Comparison of ENCODE assay signal across 31 cellular contexts in the genomic region with DNA sequence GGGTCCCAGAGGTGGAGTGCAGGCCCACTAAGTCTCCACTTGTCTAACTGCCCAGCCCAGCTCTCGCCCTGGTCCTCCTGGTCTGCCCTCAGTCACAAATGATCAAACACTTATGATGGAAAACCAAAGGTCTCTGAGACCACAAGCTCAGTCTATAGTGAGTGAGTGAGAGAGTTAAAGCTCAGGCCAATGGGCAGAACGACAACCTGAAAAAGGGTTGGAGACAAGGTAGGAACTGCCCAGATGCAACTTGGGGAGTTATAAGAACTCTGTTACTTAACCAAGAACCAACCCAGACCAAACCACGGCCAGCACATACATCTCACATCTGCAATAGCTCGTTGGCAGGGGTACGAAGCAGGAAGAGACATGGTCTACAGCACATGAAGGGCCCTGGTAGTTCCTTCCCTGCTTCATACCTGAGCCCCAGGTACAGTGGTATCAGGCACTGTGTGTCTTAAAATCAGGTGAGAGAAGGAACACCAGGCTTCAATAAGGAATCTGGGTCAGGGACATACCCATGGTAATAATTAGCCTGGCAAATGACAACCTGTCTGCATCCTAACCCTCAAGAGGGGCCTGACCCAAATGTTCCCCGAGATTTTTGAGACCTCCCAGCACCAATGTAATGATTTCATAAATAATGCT. TPM values are rescaled to one million over a fixed set of nuclear protein-coding genes. Genes with fewer than 3 reads are reported as not detected.
"Had no signal": no experiment of that assay in that cellular context is flagged by ENCODE, and none has a peak within 500 bp of the region (broad histone marks: within the 10 kb centered on the region; RNA-seq: fewer than 3 reads in every experiment).

No MANE protein-coding gene starts in this region.

- ATAC-seq: esophagus mucosa; foreskin keratinocyte; heart left ventricle; left colon; natural killer cell treated with Interleukin-12 subunit alpha and Interleukin-12 subunit beta and Interleukin-15 and Interleukin-18, amount 100 ng/mL, for 72 hours; right cardiac atrium had no signal

- FAIRE-seq: endothelial cell of umbilical vein, kidney had no signal

- H3K4me3 ChIP-seq: ascending aorta, heart left ventricle, spleen, thoracic aorta, uterus had no signal

- H3K27me3 Mint-ChIP-seq: activated T-cell treated with anti-CD3 and anti-CD28 coated beads, Interleukin-2, amount 50 U/mL, for 24 hours; memory B cell; natural killer cell treated with Interleukin-12 subunit alpha and Interleukin-12 subunit beta and Interleukin-15 and Interleukin-18, amount 100 ng/mL, for 72 hours; T-cell had no signal

- H3K9me3 ChIP-seq: ascending aorta, heart left ventricle, spleen, thoracic aorta, uterus had no signal

- H3K27ac ChIP-seq: ascending aorta, foreskin keratinocyte, heart left ventricle, thoracic aorta, uterus had no signal

- H3K4me3 Mint-ChIP-seq: activated T-cell treated with anti-CD3 and anti-CD28 coated beads, Interleukin-2, amount 50 U/mL, for 24 hours; immature natural killer cell; memory B cell; natural killer cell treated with Interleukin-12 subunit alpha and Interleukin-12 subunit beta and Interleukin-15 and Interleukin-18, amount 100 ng/mL, for 72 hours; T-cell; T-helper 2 cell treated with Interferon-gamma antibody and Interleukin-4, amounts not matched to agents 5 μg/mL and 100 μg/mL, for 36 hours had no signal

- H3K9me3 Mint-ChIP-seq: activated T-cell treated with anti-CD3 and anti-CD28 coated beads, Interleukin-2, amount 50 U/mL, for 24 hours; immature natural killer cell; memory B cell; natural killer cell treated with Interleukin-12 subunit alpha and Interleukin-12 subunit beta and Interleukin-15 and Interleukin-18, amount 100 ng/mL, for 72 hours; T-cell; T-helper 2 cell treated with Interferon-gamma antibody and Interleukin-4, amounts not matched to agents 5 μg/mL and 100 μg/mL, for 36 hours had no signal

- H3K4me1 ChIP-seq: ascending aorta, foreskin keratinocyte, heart left ventricle, uterus had no signal

- H3K27ac Mint-ChIP-seq: memory B cell; natural killer cell treated with Interleukin-12 subunit alpha and Interleukin-12 subunit beta and Interleukin-15 and Interleukin-18, amount 100 ng/mL, for 72 hours; T-helper 2 cell treated with Interferon-gamma antibody and Interleukin-4, amounts not matched to agents 5 μg/mL and 100 μg/mL, for 36 hours had no signal

- H3K36me3 ChIP-seq: uterus had no signal

- DNase-seq: activated CD4-positive, alpha-beta T cell treated with anti-CD3 and anti-CD28 coated beads for 4 hours; activated CD4-positive, alpha-beta T cell treated with anti-CD3 and anti-CD28 coated beads, Interleukin-2, amount 50 U/mL, for 48 hours; activated CD4-positive, CD25-positive, alpha-beta regulatory T cell; activated CD8-positive, alpha-beta memory T cell treated with anti-CD3 and anti-CD28 coated beads, Interleukin-2, amount 50 U/mL, for 48 hours; activated gamma-delta T cell treated with Interleukin-2 at 50 U/mL for 16 hours; activated naive CD4-positive, alpha-beta T cell treated with anti-CD3 and anti-CD28 coated beads, Interleukin-2, amount 50 U/mL, for 16 hours; activated T-cell treated with anti-CD3 and anti-CD28 coated beads, Interleukin-2, amount 50 U/mL, for 24 hours; caudate nucleus; foreskin keratinocyte; heart left ventricle; hypothalamus; immature natural killer cell; kidney; left colon; posterior cingulate gyrus; right cardiac atrium; spleen; stimulated activated CD4-positive, alpha-beta T cell treated with anti-CD3 and anti-CD28 coated beads, Interleukin-4, amount 100 ng/mL, for 1 hour; stimulated activated naive CD8-positive, alpha-beta T cell treated with anti-CD3 and anti-CD28 coated beads, Interleukin-15, Interleukin-2, amounts not matched to agents 100 U/mL and 50 U/mL, for 24 hours; trophoblast cell; uterus had no signal

- H3K27me3 ChIP-seq: ascending aorta, foreskin keratinocyte, heart left ventricle, spleen, uterus had no signal

RNA-seq across cellular contexts. Expression of a gene that starts 35.7 kb away (rescaled TPM):
- total RNA-seq: ascending aorta, chondrocyte, foreskin keratinocyte, kidney, left colon, lower leg skin, thoracic aorta had no signal
- polyA plus RNA-seq: foreskin keratinocyte had no signal
